In the genomic region with DNA sequence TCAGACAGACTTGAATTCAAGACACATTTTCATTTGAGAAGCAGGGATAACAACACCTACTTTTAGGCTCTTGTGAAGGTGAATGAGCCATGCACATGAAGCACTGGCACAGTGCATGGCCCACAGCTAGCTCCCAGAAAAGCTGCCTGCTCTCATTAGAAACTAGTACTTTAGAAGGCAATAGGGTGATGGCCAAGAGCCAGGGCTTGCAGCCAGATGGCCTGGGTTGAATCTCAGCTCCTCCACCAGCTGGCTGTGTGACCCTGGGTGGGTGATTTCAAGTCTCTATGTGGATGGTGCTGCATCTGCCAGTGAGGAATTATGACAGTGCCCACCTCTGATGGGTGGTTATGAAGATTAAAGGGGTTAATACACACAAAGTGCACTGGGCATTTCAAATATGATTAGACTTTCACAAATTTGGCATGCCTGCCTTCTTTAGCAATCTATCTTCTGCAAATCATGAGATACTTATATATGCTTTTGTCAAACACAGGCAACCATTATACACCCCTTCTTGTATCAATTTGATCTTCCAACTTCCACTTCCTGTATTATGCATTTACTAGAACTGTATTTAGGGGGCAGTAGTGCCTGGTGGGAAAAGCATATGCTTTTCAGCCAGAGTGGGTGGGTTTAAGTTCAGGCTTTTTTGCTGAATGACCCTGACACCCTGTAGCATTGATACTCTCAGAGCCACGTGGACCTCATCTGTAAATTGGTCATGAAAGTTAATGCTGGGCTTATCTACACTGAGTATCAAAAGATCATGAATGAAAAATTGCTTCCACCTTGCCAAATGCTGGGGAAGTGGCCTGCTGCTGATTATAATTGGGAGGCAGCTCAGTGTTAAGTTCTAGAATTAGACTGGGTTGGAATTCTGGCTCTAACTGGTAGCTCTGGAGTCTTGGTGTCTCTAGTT, we compare ENCODE assay signal across 11 cellular contexts. TPM values are rescaled to one million over a fixed set of nuclear protein-coding genes. Genes with fewer than 3 reads are reported as not detected.
A peak's percentile ranks its signal among the peaks of the same experiment; 100 is the strongest.
DNase-seq lines count a peak whose midpoint lies in the region; ATAC-seq and TF ChIP-seq lines count a peak whose summit lies in the region.
"Had no signal": no experiment of that assay in that cellular context is flagged by ENCODE, and none has a peak within 500 bp of the region (broad histone marks: within the 10 kb centered on the region; RNA-seq: fewer than 3 reads in every experiment).

No MANE protein-coding gene starts in this region.

- no peak overlapping the region for H3K27ac Mint-ChIP-seq in Calu3 (ENCODE audit: unreplicated experiment)
- H3K27ac Mint-ChIP-seq: stimulated activated naive B cell treated with anti-CD40 and anti-IgM and Interleukin-4, amounts not matched to agents 10 μg/mL and 1 μg/mL and 100 μg/mL, for 72 hours had no signal

- DNase-seq in BE2C (peak; percentile 70), NAMALWA (ENCODE audit: low spot score) (peak; percentile 5), SK-N-MC (ENCODE audit: low read depth, low spot score) (no peak), left ventricle myocardium superior (peak; percentile 83), Calu3 (no peak), midbrain (lab: John Stamatoyannopoulos, UW) (no peak), DMS53 (lab: John Stamatoyannopoulos, UW) (no peak)
- DNase-seq: activated naive CD4-positive, alpha-beta T cell treated with anti-CD3 and anti-CD28 coated beads, Interleukin-2, amount 50 U/mL, for 16 hours; stimulated activated CD4-positive, alpha-beta T cell treated with anti-CD3 and anti-CD28 coated beads, Interleukin-2, amount 100 ng/mL, for 48 hours; stimulated activated naive B cell treated with anti-CD40 and anti-IgM and Interleukin-4, amounts not matched to agents 10 μg/mL and 1 μg/mL and 100 μg/mL, for 72 hours had no signal

- H3K9me3 Mint-ChIP-seq in Calu3 (ENCODE audit: low read depth, unreplicated experiment) = peaks cover 12% of the 10 kb centered on the region

- H3K36me3 Mint-ChIP-seq in Calu3 (ENCODE audit: insufficient read depth, unreplicated experiment) = no peaks in the 10 kb centered on the region

- H3K4me3 ChIP-seq in BE2C (ENCODE audit: low read depth, low read length) (no peak overlapping the region), SK-N-MC (peak overlapping the region; percentile 48; the same call in 1 of the 2 replicates)

- CTCF ChIA-PET in Calu3 (lab: Charles Lee) = no interaction called here

- intact Hi-C loops in left ventricle myocardium superior (cut with micrococcal nuclease) (no loop called here), Calu3 (cut with micrococcal nuclease; ENCODE audit: unreplicated experiment) (no loop called here)

- H3K36me3 ChIP-seq in BE2C (no peaks in the 10 kb centered on the region), SK-N-MC (ENCODE audit: insufficient read depth, low read length) (no peaks in the 10 kb centered on the region)

- no peaks in the 10 kb centered on the region for H3K27me3 ChIP-seq in BE2C

- no peaks in the 10 kb centered on the region for H3K4me1 Mint-ChIP-seq in Calu3 (ENCODE audit: low read depth, unreplicated experiment)
- H3K4me1 Mint-ChIP-seq: stimulated activated naive B cell treated with anti-CD40 and anti-IgM and Interleukin-4, amounts not matched to agents 10 μg/mL and 1 μg/mL and 100 μg/mL, for 72 hours had no signal

- no peak overlapping the region for H3K4me3 Mint-ChIP-seq in Calu3 (ENCODE audit: low read depth, unreplicated experiment)
- H3K4me3 Mint-ChIP-seq: stimulated activated naive B cell treated with anti-CD40 and anti-IgM and Interleukin-4, amounts not matched to agents 10 μg/mL and 1 μg/mL and 100 μg/mL, for 72 hours had no signal

- no TSS peak for BruUV-seq in Calu3 (replicated peaks; lab: Mats Ljungman, UMichigan)

- H3K9me3 ChIP-seq in BE2C = no peaks in the 10 kb centered on the region
- no peaks in the 10 kb centered on the region for H3K9me3 ChIP-seq in SK-N-MC (ENCODE audit: low read depth, low read length)

- H3K27me3 Mint-ChIP-seq in Calu3 (ENCODE audit: unreplicated experiment) = no peaks in the 10 kb centered on the region
- H3K27me3 Mint-ChIP-seq: stimulated activated naive B cell treated with anti-CD40 and anti-IgM and Interleukin-4, amounts not matched to agents 10 μg/mL and 1 μg/mL and 100 μg/mL, for 72 hours had no signal

- TF ChIP-seq CTCF in BE2C (IDR thresholded peaks at IDR 0.05; ENCODE audit: low read depth, low read length) (no peak; the same call in 1 of the 2 replicates), Calu3 (IDR thresholded peaks at IDR 0.05; ENCODE audit: unreplicated experiment) (no peak)

- H3K27ac ChIP-seq in SK-N-MC = peak overlapping the region; percentile 96

- peak; percentile 91 for ATAC-seq in left ventricle myocardium superior
- no peak for ATAC-seq in GM21619 (IDR thresholded peaks at IDR 0.05; ENCODE audit: unreplicated experiment)
- ATAC-seq: stimulated activated naive B cell treated with anti-CD40 and anti-IgM and Interleukin-4, amounts not matched to agents 10 μg/mL and 1 μg/mL and 100 μg/mL, for 72 hours had no signal

- peak overlapping the region; percentile 49 for H3K9ac ChIP-seq in SK-N-MC (ENCODE audit: insufficient read length)

- peaks cover 6% of the 10 kb centered on the region for H3K4me1 ChIP-seq in BE2C

RNA-seq across cellular contexts. Expression of a gene that starts 34.7 kb away (rescaled TPM):
- 736 TPM for polyA plus RNA-seq in BE2C (2012; ENCODE audit: insufficient read depth, insufficient read length, low read depth)
- total RNA-seq in left ventricle myocardium superior (27.4 TPM), Calu3 (2022) (7.9 and 13.0 TPM in 2 replicates)

Comparison
In these comparisons a context has a peak if more than half of its experiments do, and no peak if none do; other contexts are left out.
1. DNase-seq: peak in BE2C (single experiment), NAMALWA (single experiment) and left ventricle myocardium superior (single experiment); none in SK-N-MC (single experiment), Calu3 (single experiment), midbrain (single experiment) and DMS53 (single experiment).